In the genomic region with DNA sequence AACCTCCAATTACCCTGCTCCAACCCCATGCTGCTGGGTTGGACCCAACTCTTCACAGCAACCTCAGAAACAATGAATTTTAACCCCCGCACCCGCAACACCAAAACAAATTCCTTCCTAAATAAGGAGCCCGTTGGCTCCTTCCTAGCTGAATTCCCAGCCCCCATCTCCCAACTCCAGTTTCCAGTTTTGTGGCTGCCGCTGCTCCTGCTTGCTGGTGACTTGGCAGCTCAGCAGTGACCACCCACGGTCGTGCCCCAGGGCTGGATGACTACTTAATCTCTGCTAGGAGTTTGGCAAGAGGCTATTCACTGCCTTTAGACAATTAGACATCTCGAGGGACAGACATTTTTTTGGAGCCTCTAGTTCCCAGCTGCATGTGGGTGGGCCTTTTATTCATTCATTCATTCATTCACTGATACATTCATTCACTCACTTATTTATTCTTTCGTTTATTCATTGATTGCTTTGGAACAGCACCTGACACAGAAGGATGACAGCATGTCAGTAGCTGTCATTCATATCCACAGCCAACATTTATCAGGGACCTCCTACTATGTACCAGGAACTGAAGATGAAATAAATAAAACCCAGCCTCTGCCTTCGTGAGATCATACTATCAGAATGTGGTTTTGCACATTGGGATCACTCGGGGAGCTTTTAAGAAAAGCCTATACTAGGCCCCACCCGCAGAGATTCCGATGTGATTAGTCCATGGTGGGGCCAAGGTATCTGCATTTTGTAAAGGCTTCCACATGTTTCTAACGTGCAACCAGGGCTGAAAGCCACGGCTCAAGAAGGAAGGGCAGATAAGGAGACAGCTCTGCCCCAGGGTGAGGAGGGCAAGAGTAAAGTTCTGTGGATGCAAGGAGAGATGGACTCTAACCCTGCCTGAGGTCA, we compare ENCODE assay signal across 10 cellular contexts.
A peak's percentile ranks its signal among the peaks of the same experiment; 100 is the strongest.
DNase-seq lines count a peak whose midpoint lies in the region; ATAC-seq and TF ChIP-seq lines count a peak whose summit lies in the region.
"Had no signal": no experiment of that assay in that cellular context is flagged by ENCODE, and none has a peak within 500 bp of the region (broad histone marks: within the 10 kb centered on the region; RNA-seq: fewer than 3 reads in every experiment).

No MANE protein-coding gene starts in this region.

- intact Hi-C loops in Right ventricle myocardium superior (cut with DNase I) = no loop called here
- intact Hi-C loops in Right ventricle myocardium inferior (cut with DNase I) = no loop called here
- intact Hi-C loops in mammary epithelial cell (cut with micrococcal nuclease) = loop anchor here (2.0 kb wide), 1 partner anchor 145 kb away; a partner anchor contains a TSS
- intact Hi-C loops in left lung (cut with DNase I) = no loop called here
- intact Hi-C loops in uterus (cut with DNase I; ENCODE audit: low total_unique reads) = no loop called here

- H3K9me3 ChIP-seq in mammary epithelial cell (replicated peaks; ENCODE audit: insufficient read depth, low read length) = no peaks in the 10 kb centered on the region
- no peaks in the 10 kb centered on the region for H3K9me3 ChIP-seq in left lung
- H3K9me3 ChIP-seq in uterus = no peaks in the 10 kb centered on the region
- H3K9me3 ChIP-seq in suprapubic skin = no peaks in the 10 kb centered on the region

- peaks cover 0 to 4% of the 10 kb centered on the region in 2 donors for H3K27me3 Mint-ChIP-seq in natural killer cell treated with Interleukin-12 subunit alpha and Interleukin-12 subunit beta and Interleukin-15 and Interleukin-18, amount 100 ng/mL, for 72 hours

- no peak for TF ChIP-seq EP300 in suprapubic skin (IDR thresholded peaks at IDR 0.05)

- TF ChIP-seq CTCF in mammary epithelial cell (conservative IDR thresholded peaks at IDR 0.05 in 1 of 2, IDR thresholded peaks at IDR 0.05 in 1 of 2; ENCODE audit: extremely low read depth in 1 of 2, insufficient read depth in 1 of 2, low read depth in 1 of 2, low read length in 2 of 2) = no peak
- TF ChIP-seq CTCF in left lung (IDR thresholded peaks at IDR 0.05) = no peak
- TF ChIP-seq CTCF in uterus (IDR thresholded peaks at IDR 0.05) = no peak
- TF ChIP-seq CTCF in suprapubic skin (IDR thresholded peaks at IDR 0.05) = no peak

- H3K4me3 Mint-ChIP-seq in natural killer cell treated with Interleukin-12 subunit alpha and Interleukin-12 subunit beta and Interleukin-15 and Interleukin-18, amount 100 ng/mL, for 72 hours = no peak overlapping the region

- no peaks in the 10 kb centered on the region for H3K36me3 Mint-ChIP-seq in natural killer cell treated with Interleukin-12 subunit alpha and Interleukin-12 subunit beta and Interleukin-15 and Interleukin-18, amount 100 ng/mL, for 72 hours

- no TSS peak for BruUV-seq in mammary epithelial cell (replicated peaks; lab: Mats Ljungman, UMichigan)

- H3K4me3 ChIP-seq in mammary epithelial cell (replicated peaks in 1 of 3; ENCODE audit: insufficient read depth in 1 of 3, low read depth in 2 of 3, low read length in 3 of 3) (no peak overlapping the region), left lung (no peak overlapping the region), uterus (no peak overlapping the region), suprapubic skin (no peak overlapping the region)

- H3K27ac Mint-ChIP-seq in natural killer cell treated with Interleukin-12 subunit alpha and Interleukin-12 subunit beta and Interleukin-15 and Interleukin-18, amount 100 ng/mL, for 72 hours = no peak overlapping the region

- H3K9ac ChIP-seq in mammary epithelial cell (ENCODE audit: insufficient read depth, low read length) = no peak overlapping the region

- H3K4me1 ChIP-seq in mammary epithelial cell (ENCODE audit: insufficient read depth, low read length) = peaks cover 15% of the 10 kb centered on the region
- H3K4me1 ChIP-seq in left lung = peaks cover 0 to 3% of the 10 kb centered on the region in 2 donors
- H3K4me1 ChIP-seq in uterus = peaks cover 0 to 6% of the 10 kb centered on the region in 2 donors
- H3K4me1 ChIP-seq in suprapubic skin = peaks cover 18% of the 10 kb centered on the region

- peak; percentile 49 for DNase-seq in Right ventricle myocardium superior
- DNase-seq in Right ventricle myocardium inferior (ENCODE audit: missing footprints) = no peak
- DNase-seq in mammary epithelial cell = peak; percentile 78
- peak in 1 of 2 donors; percentile 73 for DNase-seq in left lung
- peak; percentile 43 to 57 for DNase-seq in uterus
- DNase-seq in natural killer cell treated with Interleukin-12 subunit alpha and Interleukin-12 subunit beta and Interleukin-15 and Interleukin-18, amount 100 ng/mL, for 72 hours (ENCODE audit: low spot score) = no peak
- DNase-seq in suprapubic skin (ENCODE audit: low spot score in 2 of 2) = no peak
- DNase-seq: kidney glomerular epithelial cell, NCI-H2029 treated with DMSO at 0.1 percent for 48 hours had no signal

- H3K9me3 Mint-ChIP-seq in natural killer cell treated with Interleukin-12 subunit alpha and Interleukin-12 subunit beta and Interleukin-15 and Interleukin-18, amount 100 ng/mL, for 72 hours = no peaks in the 10 kb centered on the region

- H3K27me3 ChIP-seq in mammary epithelial cell (ENCODE audit: insufficient read depth, low read length) = no peaks in the 10 kb centered on the region
- no peaks in the 10 kb centered on the region for H3K27me3 ChIP-seq in left lung
- no peaks in the 10 kb centered on the region for H3K27me3 ChIP-seq in uterus
- no peaks in the 10 kb centered on the region for H3K27me3 ChIP-seq in suprapubic skin

- H3K79me2 ChIP-seq in mammary epithelial cell (ENCODE audit: insufficient read depth, low read length) = no peaks in the 10 kb centered on the region

- no peak for TF ChIP-seq POLR2A in uterus (IDR thresholded peaks at IDR 0.05)
- TF ChIP-seq POLR2A in suprapubic skin (IDR thresholded peaks at IDR 0.05) = no peak

- ATAC-seq in Right ventricle myocardium superior (ENCODE audit: poor library complexity) (peak; percentile 31), Right ventricle myocardium inferior (no peak), left lung (peak; percentile 68), HG02884 (IDR thresholded peaks at IDR 0.05; ENCODE audit: unreplicated experiment) (no peak)
- ATAC-seq in natural killer cell treated with Interleukin-12 subunit alpha and Interleukin-12 subunit beta and Interleukin-15 and Interleukin-18, amount 100 ng/mL, for 72 hours = no peak

- H4K20me1 ChIP-seq in mammary epithelial cell (ENCODE audit: insufficient read depth, low read length) = no peaks in the 10 kb centered on the region

- H2AFZ ChIP-seq in mammary epithelial cell (ENCODE audit: low read depth, low read length) = peak overlapping the region; percentile 16

- in situ Hi-C loops in mammary epithelial cell (cut with MboI; ENCODE audit: low sequenced_read_pairs in 2 of 2) = no loop called here

- H3K4me2 ChIP-seq in mammary epithelial cell (ENCODE audit: insufficient read depth, low read depth, low read length) = peak overlapping the region; percentile 31

- H3K36me3 ChIP-seq in mammary epithelial cell (ENCODE audit: insufficient read depth, low read length) (no peaks in the 10 kb centered on the region), left lung (no peaks in the 10 kb centered on the region), uterus (no peaks in the 10 kb centered on the region), suprapubic skin (no peaks in the 10 kb centered on the region)

- CTCF ChIA-PET in mammary epithelial cell (lab: Charles Lee; ENCODE audit: low non-redundant PET) = no interaction called here

- H3K4me1 Mint-ChIP-seq in natural killer cell treated with Interleukin-12 subunit alpha and Interleukin-12 subunit beta and Interleukin-15 and Interleukin-18, amount 100 ng/mL, for 72 hours (ENCODE audit: low read depth in 2 of 2) = no peaks in the 10 kb centered on the region

- H3K27ac ChIP-seq in mammary epithelial cell (ENCODE audit: insufficient read depth, low read depth, low read length) (peak overlapping the region; percentile 25), left lung (no peak overlapping the region), uterus (peak overlapping the region; percentile 9 to 53), suprapubic skin (no peak overlapping the region)

- 11% methylated on average over 14 of the region's 14 CpGs for WGBS in mammary epithelial cell (ENCODE audit: low coverage, missing lambda C conversion rate)
- 29% methylated on average over 14 of the region's 14 CpGs for WGBS in suprapubic skin

- dilution Hi-C loops in mammary epithelial cell (cut with HindIII; ENCODE audit: low sequenced_read_pairs) = no loop called here

Comparison
In these comparisons a context has a peak if more than half of its experiments do, and no peak if none do; other contexts are left out.
1. ATAC-seq: peak in Right ventricle myocardium superior (single experiment) and left lung (single experiment); none in Right ventricle myocardium inferior (single experiment), HG02884 (single experiment) and natural killer cell treated with Interleukin-12 subunit alpha and Interleukin-12 subunit beta and Interleukin-15 and Interleukin-18, amount 100 ng/mL, for 72 hours (0 of 2).
2. DNase-seq: peak in Right ventricle myocardium superior (single experiment), mammary epithelial cell (single experiment) and uterus (2 of 2); none in Right ventricle myocardium inferior (single experiment), natural killer cell treated with Interleukin-12 subunit alpha and Interleukin-12 subunit beta and Interleukin-15 and Interleukin-18, amount 100 ng/mL, for 72 hours (single experiment) and suprapubic skin (0 of 2).
3. H3K27ac ChIP-seq: peak in mammary epithelial cell (single experiment) and uterus (2 of 2); none in left lung (0 of 2) and suprapubic skin (single experiment).